29 cellular contexts compared by ENCODE assay signal in genomic region chr1:9346566-9346965, GRCh38. TPM values are rescaled to one million over a fixed set of nuclear protein-coding genes. Genes with fewer than 3 reads are reported as not detected.
DNase-seq lines count a peak whose midpoint lies in the region; ATAC-seq and TF ChIP-seq lines count a peak whose summit lies in the region.
"Had no signal": no experiment of that assay in that cellular context is flagged by ENCODE, and none has a peak within 500 bp of the region (broad histone marks: within the 10 kb centered on the region; RNA-seq: fewer than 3 reads in every experiment).

No MANE protein-coding gene starts in this region.

- H2BK15ac ChIP-seq in neuronal stem cell (ENCODE audit: low read length) = no peak overlapping the region

- H2BK5ac ChIP-seq in neuronal stem cell (ENCODE audit: low read length) = no peak overlapping the region

- peaks cover 5% of the 10 kb centered on the region for H3K36me3 Mint-ChIP-seq in progenitor cell of endocrine pancreas (ENCODE audit: insufficient read depth)
- H3K36me3 Mint-ChIP-seq: activated naive CD8-positive, alpha-beta T cell treated with anti-CD3 and anti-CD28 coated beads, Interleukin-2, amount 10 ng/mL, durations not matched to agents 7 days and 5 days; CD14-positive monocyte had no signal

- peak; percentile 16 for DNase-seq in DMS79 treated with DMSO at 0.1 percent for 48 hours (lab: John Stamatoyannopoulos, UW)
- DNase-seq in DMS79 (lab: John Stamatoyannopoulos, UW) = no peak
- peak; percentile 33 for DNase-seq in NAMALWA (ENCODE audit: low spot score)
- peak; percentile 34 to 70 (median 62) for DNase-seq in body of pancreas
- no peak for DNase-seq in progenitor cell of endocrine pancreas (ENCODE audit: low spot score, unreplicated experiment)
- DNase-seq in DMS53 treated with DMSO at 0.1 percent for 48 hours (lab: John Stamatoyannopoulos, UW; ENCODE audit: unreplicated experiment) = no peak
- no peak for DNase-seq in neuronal stem cell (ENCODE audit: low spot score)
- DNase-seq in cardiac septum (ENCODE audit: low spot score) = no peak
- DNase-seq: activated B cell treated with CpG ODN at 0.5 μM for 24 hours; activated CD4-positive, alpha-beta T cell treated with anti-CD3 and anti-CD28 coated beads, Interleukin-2, amount 10 ng/mL, durations not matched to agents 7 days and 5 days; activated gamma-delta T cell; activated naive CD8-positive, alpha-beta T cell treated with anti-CD3 and anti-CD28 coated beads, Interleukin-2, amount 10 ng/mL, durations not matched to agents 7 days and 5 days; activated T-cell treated with anti-CD3 and anti-CD28 coated beads, Interleukin-2, amount 50 U/mL, for 1 hour; aorta; effector memory CD8-positive, alpha-beta T cell; erythroblast; NCI-H1694; NCI-H82; OCI-M1; stimulated activated CD8-positive, alpha-beta memory T cell treated with anti-CD3 and anti-CD28 coated beads, Interleukin-4, amount 100 ng/mL, for 48 hours; stimulated activated naive CD8-positive, alpha-beta T cell treated with anti-CD3 and anti-CD28 coated beads, Interleukin-15, amount 100 ng/mL, for 72 hours; thyroid gland had no signal

- H3K23ac ChIP-seq in neuronal stem cell (ENCODE audit: low read depth, low read length, poor library complexity) = no peak overlapping the region

- intact Hi-C loops in body of pancreas (cut with DNase I) (no loop called here), cardiac septum (cut with DNase I) (no loop called here)

- peak; percentile 49 for ATAC-seq in body of pancreas
- ATAC-seq: effector memory CD8-positive, alpha-beta T cell; sciatic nerve; stimulated activated naive CD8-positive, alpha-beta T cell treated with anti-CD3 and anti-CD28 coated beads, Interleukin-15, amount 100 ng/mL, for 72 hours had no signal

- no peak overlapping the region for H4K8ac ChIP-seq in neuronal stem cell (ENCODE audit: low read depth, low read length)

- no peak overlapping the region for H4K91ac ChIP-seq in neuronal stem cell (ENCODE audit: low read depth, low read length, poor library complexity)

- no peak for TF ChIP-seq POLR2A in body of pancreas (IDR thresholded peaks at IDR 0.05)

- H3K9me3 ChIP-seq in body of pancreas = no peaks in the 10 kb centered on the region
- peaks cover 0 to 4% of the 10 kb centered on the region in 2 donors for H3K9me3 ChIP-seq in neuronal stem cell (replicated peaks in 1 of 2; ENCODE audit: control insufficient read depth in 2 of 2, insufficient read depth in 1 of 2, low read depth in 1 of 2, low read length in 2 of 2)
- H3K9me3 ChIP-seq: SK-N-SH, thyroid gland had no signal

- H3K9ac ChIP-seq in neuronal stem cell (ENCODE audit: low read depth, low read length, poor library complexity) = no peak overlapping the region
- H3K9ac ChIP-seq: SK-N-SH had no signal

- H3K27me3 Mint-ChIP-seq in progenitor cell of endocrine pancreas = no peaks in the 10 kb centered on the region
- H3K27me3 Mint-ChIP-seq: activated B cell treated with CpG ODN at 0.5 μM for 24 hours; activated CD4-positive, alpha-beta T cell treated with anti-CD3 and anti-CD28 coated beads, Interleukin-2, amount 10 ng/mL, durations not matched to agents 7 days and 5 days; stimulated activated naive CD8-positive, alpha-beta T cell treated with anti-CD3 and anti-CD28 coated beads, Interleukin-15, amount 100 ng/mL, for 72 hours had no signal

- H3K9me3 Mint-ChIP-seq in progenitor cell of endocrine pancreas (ENCODE audit: low read depth) = peaks cover 4% of the 10 kb centered on the region
- H3K9me3 Mint-ChIP-seq: activated naive CD8-positive, alpha-beta T cell treated with anti-CD3 and anti-CD28 coated beads, Interleukin-2, amount 10 ng/mL, durations not matched to agents 7 days and 5 days; effector memory CD8-positive, alpha-beta T cell; stimulated activated naive CD8-positive, alpha-beta T cell treated with anti-CD3 and anti-CD28 coated beads, Interleukin-15, amount 100 ng/mL, for 72 hours had no signal

- H3K27ac ChIP-seq in body of pancreas (peak overlapping the region; percentile 22 to 60 (median 40)), neuronal stem cell (replicated peaks; ENCODE audit: low read length) (no peak overlapping the region)
- H3K27ac ChIP-seq: 22Rv1, cardiac muscle cell had no signal

- H3K36me3 ChIP-seq in body of pancreas (replicated peaks in 1 of 2; ENCODE audit: insufficient read depth in 1 of 2, low read depth in 2 of 2) (peaks cover 0 to 4% of the 10 kb centered on the region in 2 donors), neuronal stem cell (replicated peaks in 1 of 2; ENCODE audit: control insufficient read depth in 2 of 2, insufficient read depth in 2 of 2, low read length in 2 of 2) (peaks cover 0 to 2% of the 10 kb centered on the region in 2 donors)
- H3K36me3 ChIP-seq: cardiac muscle cell, thyroid gland had no signal

- H3K14ac ChIP-seq in neuronal stem cell (ENCODE audit: low read length) = no peak overlapping the region

- no peak overlapping the region for H3K4me3 Mint-ChIP-seq in progenitor cell of endocrine pancreas (ENCODE audit: low read depth)
- H3K4me3 Mint-ChIP-seq: activated B cell treated with CpG ODN at 0.5 μM for 24 hours; activated CD4-positive, alpha-beta T cell treated with anti-CD3 and anti-CD28 coated beads, Interleukin-2, amount 10 ng/mL, durations not matched to agents 7 days and 5 days; activated naive CD8-positive, alpha-beta T cell treated with anti-CD3 and anti-CD28 coated beads, Interleukin-2, amount 10 ng/mL, durations not matched to agents 7 days and 5 days; CD14-positive monocyte; effector memory CD8-positive, alpha-beta T cell; neural crest cell; stimulated activated naive CD8-positive, alpha-beta T cell treated with anti-CD3 and anti-CD28 coated beads, Interleukin-15, amount 100 ng/mL, for 72 hours had no signal

- no peak overlapping the region for H2AFZ ChIP-seq in neuronal stem cell (ENCODE audit: low read length)

- H3K4me1 ChIP-seq in body of pancreas (peaks cover 38% of the 10 kb centered on the region), neuronal stem cell (ENCODE audit: control insufficient read depth in 2 of 2, insufficient read depth in 1 of 2, low read depth in 1 of 2, low read length in 2 of 2) (peaks cover 0 to 2% of the 10 kb centered on the region in 2 donors)

- no peak overlapping the region for H3K4me3 ChIP-seq in body of pancreas
- H3K4me3 ChIP-seq in neuronal stem cell (ENCODE audit: low read length in 2 of 2) = no peak overlapping the region
- H3K4me3 ChIP-seq: cardiac muscle cell, thyroid gland had no signal

- H2BK12ac ChIP-seq in neuronal stem cell (ENCODE audit: low read length) = no peak overlapping the region

- 39 to 44% methylated on average over 8 of the region's 8 CpGs for WGBS in body of pancreas, 2 donors
- no CpG with 5 or more reads among the region's 8 CpGs for WGBS in neuronal stem cell (ENCODE audit: extremely low coverage in 2 of 2, insufficient read length in 2 of 2, insufficient replicate concordance in 1 of 2), 2 donors

- H2BK120ac ChIP-seq in neuronal stem cell (ENCODE audit: low read depth, low read length) = no peak overlapping the region

- H3K4me1 Mint-ChIP-seq in progenitor cell of endocrine pancreas (ENCODE audit: low read depth) = peaks cover 20% of the 10 kb centered on the region
- H3K4me1 Mint-ChIP-seq: activated CD4-positive, alpha-beta T cell treated with anti-CD3 and anti-CD28 coated beads, Interleukin-2, amount 10 ng/mL, durations not matched to agents 7 days and 5 days; CD14-positive monocyte; stimulated activated naive CD8-positive, alpha-beta T cell treated with anti-CD3 and anti-CD28 coated beads, Interleukin-15, amount 100 ng/mL, for 72 hours had no signal

- no peak overlapping the region for H3K4ac ChIP-seq in neuronal stem cell (ENCODE audit: low read length)

- H3K4me2 ChIP-seq in neuronal stem cell (ENCODE audit: insufficient read depth, low read length, poor library complexity, severe bottlenecking) = no peak overlapping the region
- H3K4me2 ChIP-seq: SK-N-SH had no signal

- no peak overlapping the region for H2AK5ac ChIP-seq in neuronal stem cell (ENCODE audit: low read depth, low read length)

- peak overlapping the region; percentile 69 for H3K27ac Mint-ChIP-seq in progenitor cell of endocrine pancreas
- H3K27ac Mint-ChIP-seq: activated B cell treated with CpG ODN at 0.5 μM for 24 hours; activated CD4-positive, alpha-beta T cell treated with anti-CD3 and anti-CD28 coated beads, Interleukin-2, amount 10 ng/mL, durations not matched to agents 7 days and 5 days; activated naive CD8-positive, alpha-beta T cell treated with anti-CD3 and anti-CD28 coated beads, Interleukin-2, amount 10 ng/mL, durations not matched to agents 7 days and 5 days; CD14-positive monocyte; effector memory CD8-positive, alpha-beta T cell; IgD-negative memory B cell; stimulated activated naive CD8-positive, alpha-beta T cell treated with anti-CD3 and anti-CD28 coated beads, Interleukin-15, amount 100 ng/mL, for 72 hours had no signal

- no peak overlapping the region for H3K18ac ChIP-seq in neuronal stem cell (ENCODE audit: low read length)

- H3K27me3 ChIP-seq in body of pancreas = no peaks in the 10 kb centered on the region
- peaks cover 0 to 46% (median 0%) of the 10 kb centered on the region in 3 experiments for H3K27me3 ChIP-seq in neuronal stem cell (ENCODE audit: control insufficient read depth in 3 of 3, insufficient read depth in 3 of 3, low read depth in 1 of 3, low read length in 3 of 3)
- H3K27me3 ChIP-seq: cardiac muscle cell, thyroid gland had no signal

- no peaks in the 10 kb centered on the region for H3K79me1 ChIP-seq in neuronal stem cell (ENCODE audit: low read depth, low read length)

- TF ChIP-seq CTCF in body of pancreas (IDR thresholded peaks at IDR 0.05) = no peak
- TF ChIP-seq CTCF in progenitor cell of endocrine pancreas (IDR thresholded peaks at IDR 0.05; ENCODE audit: unreplicated experiment) = no peak

RNA-seq across cellular contexts. Expression of gene SPSB1, which starts 53.9 kb away (rescaled TPM):
- total RNA-seq in body of pancreas = 10 to 100 TPM; 14.5 to 16.5 TPM
- 5.5 and 6.6 TPM in 2 replicates for total RNA-seq in progenitor cell of endocrine pancreas
- polyA plus RNA-seq in neuronal stem cell (2013, experiment 1 of 2) = 5.2 TPM
- polyA plus RNA-seq in neuronal stem cell (2013, experiment 2 of 2) = 5.1 TPM
- total RNA-seq in cardiac septum = 12.9 TPM

Comparison
In these comparisons a context has a peak if more than half of its experiments do, and no peak if none do; other contexts are left out.
1. DNase-seq: peak in DMS79 treated with DMSO at 0.1 percent for 48 hours (single experiment), NAMALWA (single experiment) and body of pancreas (4 of 4); none in DMS79 (single experiment), progenitor cell of endocrine pancreas (single experiment), DMS53 treated with DMSO at 0.1 percent for 48 hours (single experiment), neuronal stem cell (single experiment) and cardiac septum (single experiment).